In genomic region chr1:75203415-75204277, GRCh38 we compare ENCODE assay signal across 8 cellular contexts.
DNase-seq lines count a peak whose midpoint lies in the region; ATAC-seq and TF ChIP-seq lines count a peak whose summit lies in the region.

No MANE protein-coding gene starts in this region.

- WGBS in esophagus squamous epithelium, 2 donors = 27 to 28% methylated on average over 8 of the region's 8 CpGs
- WGBS in ovary, 3 donors = 22 to 31% (median 27%) methylated on average over 8 of the region's 8 CpGs

- H3K27ac ChIP-seq in Peyer's patch (no peak overlapping the region), esophagus squamous epithelium (no peak overlapping the region), ovary (no peak overlapping the region)

- H3K4me3 ChIP-seq in Peyer's patch = no peak overlapping the region
- no peak overlapping the region for H3K4me3 ChIP-seq in esophagus squamous epithelium
- no peak overlapping the region for H3K4me3 ChIP-seq in ovary

- peak in 4 of 6 experiments; percentile 41 to 49 (median 46) for TF ChIP-seq CTCF in Peyer's patch (IDR thresholded peaks at IDR 0.05)
- peak in 5 of 6 experiments; percentile 30 to 67 (median 43) for TF ChIP-seq CTCF in esophagus squamous epithelium (IDR thresholded peaks at IDR 0.05)
- peak in 2 of 3 donors; percentile 31 to 73 for TF ChIP-seq CTCF in ovary (IDR thresholded peaks at IDR 0.05)

- H3K9me3 ChIP-seq in Peyer's patch (no peaks in the 10 kb centered on the region), esophagus squamous epithelium (no peaks in the 10 kb centered on the region), ovary (no peaks in the 10 kb centered on the region)

- TF ChIP-seq EP300 in ovary (IDR thresholded peaks at IDR 0.05) = no peak

- ATAC-seq in GM21529 (IDR thresholded peaks at IDR 0.05; ENCODE audit: unreplicated experiment) = peak; percentile 90

- H3K4me1 ChIP-seq in Peyer's patch = no peaks in the 10 kb centered on the region
- H3K4me1 ChIP-seq in esophagus squamous epithelium = no peaks in the 10 kb centered on the region
- no peaks in the 10 kb centered on the region for H3K4me1 ChIP-seq in ovary (ENCODE audit: insufficient read depth)

- DNase-seq in NCI-H2029 treated with DMSO at 0.1 percent for 48 hours (lab: John Stamatoyannopoulos, UW) (peak; percentile 35), NCI-H2029 (lab: John Stamatoyannopoulos, UW) (no peak), HuH-7 (ENCODE audit: low spot score) (peak; percentile 20), Peyer's patch (no peak), esophagus squamous epithelium (lab: John Stamatoyannopoulos, UW) (no peak), ovary (no peak)
- no peak for DNase-seq in NK-92 treated with Interleukin-12 subunit alpha and Interleukin-12 subunit beta, amount 100 ng/mL, for 24 hours (lab: John Stamatoyannopoulos, UW)

- intact Hi-C loops in esophagus squamous epithelium (cut with DNase I) = no loop called here
- intact Hi-C loops in ovary (cut with DNase I) = loop anchor here in 1 of 4 donors (10.0 kb wide), 1 partner anchor 429 kb away; no protein-coding TSS in a partner anchor

- no peaks in the 10 kb centered on the region for H3K27me3 ChIP-seq in Peyer's patch
- no peaks in the 10 kb centered on the region for H3K27me3 ChIP-seq in esophagus squamous epithelium
- no peaks in the 10 kb centered on the region for H3K27me3 ChIP-seq in ovary

- H3K36me3 ChIP-seq in Peyer's patch (no peaks in the 10 kb centered on the region), esophagus squamous epithelium (no peaks in the 10 kb centered on the region), ovary (no peaks in the 10 kb centered on the region)

- TF ChIP-seq POLR2A in Peyer's patch (IDR thresholded peaks at IDR 0.05) (no peak), esophagus squamous epithelium (IDR thresholded peaks at IDR 0.05) (no peak), ovary (IDR thresholded peaks at IDR 0.05) (no peak)

Comparison
In these comparisons a context has a peak if more than half of its experiments do, and no peak if none do; other contexts are left out.
1. DNase-seq: peak in NCI-H2029 treated with DMSO at 0.1 percent for 48 hours (single experiment) and HuH-7 (single experiment); none in NCI-H2029 (single experiment), Peyer's patch (0 of 3), esophagus squamous epithelium (single experiment), ovary (0 of 5) and NK-92 treated with Interleukin-12 subunit alpha and Interleukin-12 subunit beta, amount 100 ng/mL, for 24 hours (single experiment).
2. Peak in every context shown above with its lines, with median percentiles within 50 percentile points of each other: CTCF ChIP-seq.